In the genomic region with DNA sequence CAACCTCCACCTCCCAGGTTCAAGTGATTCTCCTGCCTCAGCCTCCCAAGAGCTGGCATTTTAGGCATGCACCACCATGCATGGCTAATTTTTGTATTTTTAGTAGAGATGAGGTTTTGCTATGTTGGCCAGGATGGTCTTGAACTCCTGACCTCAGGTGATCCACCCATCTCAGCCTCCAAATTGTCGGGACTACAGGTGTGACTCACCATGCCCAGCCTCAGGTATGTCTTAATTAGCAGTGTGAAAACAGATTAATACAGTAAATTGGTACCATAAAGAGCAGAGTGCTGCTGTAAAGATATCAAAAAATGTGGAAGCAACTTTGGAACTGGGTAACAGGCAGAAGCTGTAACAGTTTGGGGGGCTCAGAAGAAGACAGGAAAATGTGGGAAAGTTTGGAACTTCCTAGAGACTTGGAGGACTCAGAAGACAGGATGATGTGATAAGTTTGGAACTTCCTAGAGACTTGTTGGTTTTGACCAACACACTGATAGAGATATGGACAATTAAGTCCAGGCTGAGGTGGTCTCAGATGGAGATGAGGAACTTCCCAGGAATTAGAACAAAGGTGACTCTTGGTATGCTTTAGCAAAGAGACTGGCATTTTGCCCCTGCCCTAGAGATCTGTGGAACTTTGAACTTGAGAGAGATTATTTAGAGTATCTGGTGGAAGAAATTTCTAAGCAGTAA, we compare ENCODE assay signal across 5 cellular contexts. TPM values are rescaled to one million over a fixed set of nuclear protein-coding genes. Genes with fewer than 3 reads are reported as not detected.
A peak's percentile ranks its signal among the peaks of the same experiment; 100 is the strongest.
DNase-seq lines count a peak whose midpoint lies in the region; ATAC-seq, FAIRE-seq and TF ChIP-seq lines count a peak whose summit lies in the region.
"Not testable (repeated sequence)": the region's sequence is repeated elsewhere in the genome, so short reads cannot be mapped to it uniquely, and the experiment has no call there.

No MANE protein-coding gene starts in this region.

- peak overlapping the region; percentile 56 for H3K27ac Mint-ChIP-seq in central memory CD8-positive, alpha-beta T cell (ENCODE audit: low read depth)
- peak overlapping the region; percentile 29 to 84 for H3K27ac Mint-ChIP-seq in natural killer cell

- not testable (repeated sequence) for H3K9me2 ChIP-seq in GM23248 (ENCODE audit: insufficient read depth)

- DNase-seq in GM23248 (peak; percentile 21), RCC 7860 (ENCODE audit: low spot score) (peak; percentile 80), kidney tubule cell (ENCODE audit: low spot score) (peak; percentile 95)
- not testable (repeated sequence) for DNase-seq in central memory CD8-positive, alpha-beta T cell (ENCODE audit: low spot score in 2 of 2); natural killer cell

- H3K9ac ChIP-seq in GM23248, result not testable (repeated sequence)

- H3K36me3 ChIP-seq in GM23248 (ENCODE audit: low read depth), result not testable (repeated sequence)

- not testable (repeated sequence) for H3K27me3 Mint-ChIP-seq in central memory CD8-positive, alpha-beta T cell; natural killer cell (ENCODE audit: low read depth in 2 of 2)

- H3K4me1 Mint-ChIP-seq in central memory CD8-positive, alpha-beta T cell, result peaks cover 26% of the 10 kb centered on the region
- H3K4me1 Mint-ChIP-seq in natural killer cell, result peaks cover 32 to 34% of the 10 kb centered on the region in 2 donors

- not testable (repeated sequence) for H3K9me3 ChIP-seq in GM23248 (ENCODE audit: low read depth)

- not testable (repeated sequence) for TF ChIP-seq CTCF in natural killer cell (IDR thresholded peaks at IDR 0.05)

- not testable (repeated sequence) for H3K36me3 Mint-ChIP-seq in central memory CD8-positive, alpha-beta T cell (ENCODE audit: insufficient read depth); natural killer cell

- peaks cover 14% of the 10 kb centered on the region for H3K4me1 ChIP-seq in GM23248 (ENCODE audit: insufficient read depth)

- not testable (repeated sequence) for ATAC-seq in central memory CD8-positive, alpha-beta T cell (replicated peaks; ENCODE audit: extremely low read depth, poor library complexity, severe bottlenecking); natural killer cell

- peaks cover 11% of the 10 kb centered on the region; the same call in 1 of the 2 replicates for H3F3A ChIP-seq in GM23248 (ENCODE audit: insufficient read depth)

- 0 out of 2 replicates have a peak overlapping the region, but pooled peaks have one; percentile 6 for H3K27ac ChIP-seq in GM23248

- in situ Hi-C loops in GM23248 (cut with MboI), result not testable (repeated sequence)

- H3K27me3 ChIP-seq in GM23248 (replicated peaks; ENCODE audit: insufficient read depth), result not testable (repeated sequence)

- H2AFZ ChIP-seq in GM23248, result not testable (repeated sequence)

- WGBS in GM23248 (ENCODE audit: low coverage in 1 of 2, low lambda C conversion rate in 2 of 2, missing lambda C conversion rate in 2 of 2), 2 experiments, result 26 to 31% methylated on average over 1 of the region's 1 CpG

- H3K9me3 Mint-ChIP-seq in central memory CD8-positive, alpha-beta T cell; natural killer cell: not testable (repeated sequence)

- not testable (repeated sequence) for H4K20me1 ChIP-seq in GM23248 (ENCODE audit: insufficient read depth)

- not testable (repeated sequence) for H3K4me3 Mint-ChIP-seq in central memory CD8-positive, alpha-beta T cell; natural killer cell

- intact Hi-C loops in natural killer cell (cut with micrococcal nuclease), result loop anchor here (2.0 kb wide), 1 partner anchor 17 kb away; a partner anchor contains a TSS

- peak; percentile 78 for FAIRE-seq in RCC 7860 (lab: Jason Lieb, UNC)

- not testable (repeated sequence) for H3K4me3 ChIP-seq in GM23248

- not testable (repeated sequence) for H3K4me2 ChIP-seq in GM23248 (ENCODE audit: unreplicated experiment)

- not testable (repeated sequence) for H3K79me2 ChIP-seq in GM23248 (ENCODE audit: insufficient read depth)

RNA-seq across cellular contexts. Expression of a gene that starts 17.3 kb away (rescaled TPM):
- total RNA-seq in GM23248 (2014; rRNA removed; shearing (Covaris generic)), result 263 and 295 TPM in 2 replicates
- 689 and 690 TPM in 2 replicates for polyA plus RNA-seq in GM23248 (2016; fragmentation: Nextera tagmentation; extraction: Ambion mirVana)
- 100 to 1,000 TPM; 305 to 387 (median 309) TPM for total RNA-seq in natural killer cell
